ENCODE assay signal across 23 cellular contexts in the genomic region with DNA sequence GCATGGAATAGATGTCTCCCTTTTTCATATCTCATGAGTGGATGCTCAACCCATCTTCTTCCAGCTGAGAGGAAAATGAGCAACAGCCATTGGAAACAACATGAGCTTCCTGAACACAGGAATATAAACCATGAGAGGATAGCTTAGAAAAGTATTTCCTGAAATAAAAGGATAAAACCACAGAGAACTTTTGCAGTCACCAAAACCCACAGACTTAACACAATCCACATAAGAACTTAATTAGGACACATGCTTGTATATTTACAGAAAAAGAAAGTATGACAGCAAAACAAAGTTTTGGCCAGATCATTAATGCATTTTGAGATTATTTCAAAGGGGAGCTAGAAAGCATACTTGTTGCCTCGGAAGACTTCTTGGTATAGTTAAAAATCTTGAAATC.
"Had no signal": no experiment of that assay in that cellular context is flagged by ENCODE, and none has a peak within 500 bp of the region (broad histone marks: within the 10 kb centered on the region; RNA-seq: fewer than 3 reads in every experiment).

No MANE protein-coding gene starts in this region.

- H3K27ac ChIP-seq: epithelial cell of prostate, right atrium auricular region, tibial nerve, vagina had no signal

- H3K36me3 Mint-ChIP-seq: activated naive CD8-positive, alpha-beta T cell treated with anti-CD3 and anti-CD28 coated beads for 36 hours; natural killer cell treated with Interleukin-12 subunit alpha and Interleukin-12 subunit beta and Interleukin-15 and Interleukin-18, amount 100 ng/mL, for 72 hours; WTC11 had no signal

- H3K27ac Mint-ChIP-seq: activated CD8-positive, alpha-beta T cell treated with anti-CD3 and anti-CD28 coated beads, Interleukin-2, amount 10 ng/mL, durations not matched to agents 7 days and 5 days; activated naive CD8-positive, alpha-beta T cell treated with anti-CD3 and anti-CD28 coated beads for 36 hours; activated T-cell treated with anti-CD3 and anti-CD28 coated beads, Interleukin-2, amount 50 U/mL, for 72 hours; effector memory CD8-positive, alpha-beta T cell; natural killer cell treated with Interleukin-12 subunit alpha and Interleukin-12 subunit beta and Interleukin-15 and Interleukin-18, amount 100 ng/mL, for 72 hours; WTC11 had no signal

- H3K27me3 ChIP-seq: right atrium auricular region, tibial nerve, vagina had no signal

- H3K9me3 Mint-ChIP-seq: activated naive CD8-positive, alpha-beta T cell treated with anti-CD3 and anti-CD28 coated beads for 36 hours; activated T-cell treated with anti-CD3 and anti-CD28 coated beads, Interleukin-2, amount 50 U/mL, for 72 hours; effector memory CD8-positive, alpha-beta T cell; natural killer cell treated with Interleukin-12 subunit alpha and Interleukin-12 subunit beta and Interleukin-15 and Interleukin-18, amount 100 ng/mL, for 72 hours; WTC11 had no signal

- H3K4me3 ChIP-seq: right atrium auricular region, skin epidermis, tibial nerve, vagina had no signal

- H3K4me1 ChIP-seq: right atrium auricular region, tibial nerve, vagina had no signal

- H3K4me3 Mint-ChIP-seq: activated CD8-positive, alpha-beta T cell treated with anti-CD3 and anti-CD28 coated beads, Interleukin-2, amount 10 ng/mL, durations not matched to agents 7 days and 5 days; activated naive CD8-positive, alpha-beta T cell treated with anti-CD3 and anti-CD28 coated beads for 36 hours; activated T-cell treated with anti-CD3 and anti-CD28 coated beads, Interleukin-2, amount 50 U/mL, for 72 hours; effector memory CD8-positive, alpha-beta T cell; natural killer cell treated with Interleukin-12 subunit alpha and Interleukin-12 subunit beta and Interleukin-15 and Interleukin-18, amount 100 ng/mL, for 72 hours; WTC11 had no signal

- H3K4me1 Mint-ChIP-seq: activated naive CD8-positive, alpha-beta T cell treated with anti-CD3 and anti-CD28 coated beads for 36 hours; WTC11 had no signal

- H3K9me3 ChIP-seq: right atrium auricular region, tibial nerve, vagina had no signal

- DNase-seq: activated CD4-positive, alpha-beta T cell treated with anti-CD3 and anti-CD28 coated beads for 4 hours; activated CD8-positive, alpha-beta memory T cell treated with anti-CD3 and anti-CD28 coated beads, Interleukin-2, amount 50 U/mL, for 48 hours; activated CD8-positive, alpha-beta T cell treated with anti-CD3 and anti-CD28 coated beads, Interleukin-2, amount 10 ng/mL, durations not matched to agents 7 days and 5 days; activated naive CD8-positive, alpha-beta T cell treated with anti-CD3 and anti-CD28 coated beads for 36 hours; activated T-cell treated with anti-CD3 and anti-CD28 coated beads, Interleukin-2, amount 50 U/mL, for 72 hours; dermis blood vessel endothelial cell; effector memory CD8-positive, alpha-beta T cell; glutamatergic neuron; kidney glomerular epithelial cell; left ventricle myocardium superior; mesendoderm; nucleus accumbens; stimulated activated CD4-positive, alpha-beta T cell treated with anti-CD3 and anti-CD28 coated beads, Interleukin-4, amount 100 ng/mL, for 24 hours; stimulated activated naive CD4-positive, alpha-beta T cell treated with Interleukin-2 at 50 U/mL for 16 hours; substantia nigra; T-helper 2 cell had no signal

- H3K36me3 ChIP-seq: right atrium auricular region, tibial nerve, vagina had no signal

- ATAC-seq: activated CD8-positive, alpha-beta T cell treated with anti-CD3 and anti-CD28 coated beads, Interleukin-2, amount 10 ng/mL, durations not matched to agents 7 days and 5 days; activated T-cell treated with anti-CD3 and anti-CD28 coated beads, Interleukin-2, amount 50 U/mL, for 72 hours; effector memory CD8-positive, alpha-beta T cell; left ventricle myocardium superior; natural killer cell treated with Interleukin-12 subunit alpha and Interleukin-12 subunit beta and Interleukin-15 and Interleukin-18, amount 100 ng/mL, for 72 hours; WTC11 had no signal
